10 cellular contexts compared by ENCODE assay signal in genomic region chr6:167733740-167734661, GRCh38.
DNase-seq lines count a peak whose midpoint lies in the region; ATAC-seq and TF ChIP-seq lines count a peak whose summit lies in the region.
"Had no signal": no experiment of that assay in that cellular context is flagged by ENCODE, and none has a peak within 500 bp of the region (broad histone marks: within the 10 kb centered on the region; RNA-seq: fewer than 3 reads in every experiment).

No MANE protein-coding gene starts in this region.

- 37 to 52% methylated on average over 16 of the region's 16 CpGs for WGBS in sigmoid colon, 2 donors

- ATAC-seq in left ventricle myocardium superior (peak; percentile 87), HG02970 (IDR thresholded peaks at IDR 0.05; ENCODE audit: low FRiP score, unreplicated experiment) (no peak), HG02763 (IDR thresholded peaks at IDR 0.05; ENCODE audit: unreplicated experiment) (no peak), HG03571 (IDR thresholded peaks at IDR 0.05; ENCODE audit: unreplicated experiment) (no peak)

- H3K36me3 ChIP-seq in H7 (replicated peaks; ENCODE audit: control insufficient read depth, insufficient read depth, low read length) = no peaks in the 10 kb centered on the region
- H3K36me3 ChIP-seq in sigmoid colon = no peaks in the 10 kb centered on the region

- intact Hi-C loops in left ventricle myocardium superior (cut with micrococcal nuclease) (no loop called here), sigmoid colon (cut with DNase I) (no loop called here)

- no peaks in the 10 kb centered on the region for H3K9me3 ChIP-seq in sigmoid colon

- H3K4me1 ChIP-seq in sigmoid colon = peaks cover 0 to 13% (median 3%) of the 10 kb centered on the region in 4 donors

- TF ChIP-seq CTCF in astrocyte of the cerebellum (IDR thresholded peaks at IDR 0.05; ENCODE audit: low read depth, low read length, missing control alignments) = no peak
- TF ChIP-seq CTCF in sigmoid colon (IDR thresholded peaks at IDR 0.05) = no peak

- no peak for TF ChIP-seq POLR2A in sigmoid colon (IDR thresholded peaks at IDR 0.05)

- peak in 2 of 4 donors; percentile 2 to 33 for TF ChIP-seq EP300 in sigmoid colon (IDR thresholded peaks at IDR 0.05)

- no peaks in the 10 kb centered on the region for H3K27me3 ChIP-seq in H7 (ENCODE audit: control insufficient read depth, insufficient read depth, low read length)
- H3K27me3 ChIP-seq in sigmoid colon = no peaks in the 10 kb centered on the region

- in situ Hi-C loops in astrocyte of the cerebellum (cut with HindIII; ENCODE audit: low sequenced_read_pairs) = no loop called here

- peak overlapping the region in 3 of 4 donors; percentile 1 to 42 (median 30) for H3K27ac ChIP-seq in sigmoid colon

- DNase-seq in H7 = peak; percentile 23
- DNase-seq in astrocyte of the cerebellum (ENCODE audit: low read depth) = peak; percentile 56
- no peak for DNase-seq in left ventricle myocardium superior
- peak; percentile 78 for DNase-seq in sigmoid colon
- DNase-seq in stimulated activated CD8-positive, alpha-beta memory T cell treated with anti-CD3 and anti-CD28 coated beads, Interleukin-4, amount 100 ng/mL, for 48 hours = no peak
- DNase-seq: activated B cell treated with CpG ODN at 0.5 μM for 24 hours; activated naive CD8-positive, alpha-beta T cell treated with anti-CD3 and anti-CD28 coated beads, Interleukin-2, amount 10 ng/mL, durations not matched to agents 7 days and 5 days had no signal

- H3K4me3 ChIP-seq in H7 (ENCODE audit: insufficient read depth, low read depth, low read length) = no peak overlapping the region
- H3K4me3 ChIP-seq in astrocyte of the cerebellum (ENCODE audit: low read depth, low read length) = no peak overlapping the region
- no peak overlapping the region for H3K4me3 ChIP-seq in sigmoid colon

Comparison
In these comparisons a context has a peak if more than half of its experiments do, and no peak if none do; other contexts are left out.
1. DNase-seq: peak in H7 (single experiment), astrocyte of the cerebellum (single experiment) and sigmoid colon (single experiment); none in left ventricle myocardium superior (single experiment) and stimulated activated CD8-positive, alpha-beta memory T cell treated with anti-CD3 and anti-CD28 coated beads, Interleukin-4, amount 100 ng/mL, for 48 hours (single experiment).